31 cellular contexts compared by ENCODE assay signal in genomic region chr9:135512904-135513303, GRCh38. TPM values are rescaled to one million over a fixed set of nuclear protein-coding genes. Genes with fewer than 3 reads are reported as not detected.
DNase-seq lines count a peak whose midpoint lies in the region; ATAC-seq and TF ChIP-seq lines count a peak whose summit lies in the region.
"Had no signal": no experiment of that assay in that cellular context is flagged by ENCODE, and none has a peak within 500 bp of the region (broad histone marks: within the 10 kb centered on the region; RNA-seq: fewer than 3 reads in every experiment).

No MANE protein-coding gene starts in this region.

- no peaks in the 10 kb centered on the region for H3K36me3 ChIP-seq in upper lobe of right lung
- H3K36me3 ChIP-seq: brain microvascular endothelial cell, heart left ventricle, thoracic aorta, WERI-Rb-1 had no signal

- no peaks in the 10 kb centered on the region for H3K9me3 ChIP-seq in upper lobe of right lung
- H3K9me3 ChIP-seq: thoracic aorta had no signal

- no peak overlapping the region for H3K4me3 ChIP-seq in astrocyte of the spinal cord (ENCODE audit: low read depth, low read length)
- H3K4me3 ChIP-seq in upper lobe of right lung, result no peak overlapping the region
- H3K4me3 ChIP-seq: heart left ventricle, psoas muscle, SK-N-MC, thoracic aorta had no signal

- in situ Hi-C loops in astrocyte of the spinal cord (cut with HindIII; ENCODE audit: low sequenced_read_pairs), result no loop called here

- H3K27me3 ChIP-seq in upper lobe of right lung, result no peaks in the 10 kb centered on the region
- H3K27me3 ChIP-seq: brain microvascular endothelial cell, heart left ventricle had no signal

- intact Hi-C loops in upper lobe of right lung (cut with DNase I), result no loop called here

- H3K4me1 ChIP-seq in upper lobe of right lung, result no peaks in the 10 kb centered on the region
- H3K4me1 ChIP-seq: heart left ventricle, psoas muscle had no signal

- ATAC-seq in upper lobe of right lung (no peak), GM19351 (IDR thresholded peaks at IDR 0.05; ENCODE audit: unreplicated experiment) (no peak)
- ATAC-seq: activated naive CD8-positive, alpha-beta T cell treated with anti-CD3 and anti-CD28 coated beads, Interleukin-2, amount 50 U/mL, for 24 hours; HCT116; psoas muscle; stimulated activated naive CD8-positive, alpha-beta T cell treated with anti-CD3 and anti-CD28 coated beads, Interleukin-15, Interleukin-2, amounts not matched to agents 100 U/mL and 50 U/mL, for 24 hours had no signal

- DNase-seq in activated effector memory CD4-positive, alpha-beta T cell treated with anti-CD3 and anti-CD28 coated beads, Interleukin-2, amount 50 U/mL, for 16 hours, result peak; percentile 41
- DNase-seq in activated effector memory CD4-positive, alpha-beta T cell treated with Interleukin-2 at 50 U/mL for 16 hours, result no peak
- DNase-seq in astrocyte of the spinal cord (ENCODE audit: low read depth, low spot score), result peak; percentile 38
- DNase-seq in mesenteric fat pad (ENCODE audit: low spot score), result peak; percentile 69
- peak; percentile 51 for DNase-seq in upper lobe of right lung
- no peak for DNase-seq in dermis blood vessel endothelial cell
- no peak for DNase-seq in SW 1271 (lab: John Stamatoyannopoulos, UW)
- DNase-seq: activated CD4-positive, alpha-beta T cell treated with anti-CD3 and anti-CD28 coated beads, Interleukin-2, amount 50 U/mL, for 4 hours; activated gamma-delta T cell; activated naive CD8-positive, alpha-beta T cell treated with anti-CD3 and anti-CD28 coated beads, Interleukin-2, amount 50 U/mL, for 24 hours; brain microvascular endothelial cell; CD4-positive, CD25-positive, alpha-beta regulatory T cell; effector memory CD4-positive, alpha-beta T cell; erythroblast; kidney glomerular epithelial cell; NCI-H1436; psoas muscle; stimulated activated naive CD8-positive, alpha-beta T cell treated with anti-CD3 and anti-CD28 coated beads, Interleukin-15, Interleukin-2, amounts not matched to agents 100 U/mL and 50 U/mL, for 24 hours; WERI-Rb-1 had no signal

- no peak for TF ChIP-seq CTCF in astrocyte of the spinal cord (IDR thresholded peaks at IDR 0.05; ENCODE audit: low read depth, low read length)
- no peak for TF ChIP-seq CTCF in upper lobe of right lung (IDR thresholded peaks at IDR 0.05)

- no peak overlapping the region for H3K27ac ChIP-seq in upper lobe of right lung
- H3K27ac ChIP-seq: brain microvascular endothelial cell, heart left ventricle, psoas muscle, RWPE1, SK-N-MC, thoracic aorta, WERI-Rb-1 had no signal

RNA-seq across cellular contexts. Expression of gene LCN1, which starts 8.3 kb away (rescaled TPM):
- total RNA-seq in mesenteric fat pad (2.3 TPM), upper lobe of right lung (not detected), dermis blood vessel endothelial cell (not detected in 2 replicates)
- total RNA-seq: CD4-positive, CD25-positive, alpha-beta regulatory T cell; Daoy; fibroblast of villous mesenchyme; lung microvascular endothelial cell; M059J; T-helper 2 cell treated with Interferon-gamma antibody and Interleukin-4, amounts not matched to agents 100 ng/mL and 5 ng/mL, for 36 hours; thoracic aorta had no signal

RNA-seq across cellular contexts. Expression of gene MRPS2, which starts 12.4 kb away (rescaled TPM):
- 25.9 TPM for total RNA-seq in mesenteric fat pad
- total RNA-seq in upper lobe of right lung, result 23.0 TPM
- 13.4 and 19.5 TPM in 2 replicates for total RNA-seq in dermis blood vessel endothelial cell

RNA-seq across cellular contexts. Expression of gene OBP2A, which starts 33.0 kb away (rescaled TPM):
- total RNA-seq in mesenteric fat pad (not detected), upper lobe of right lung (not detected), dermis blood vessel endothelial cell (not detected in 2 replicates)
- total RNA-seq: CD4-positive, CD25-positive, alpha-beta regulatory T cell; Daoy; fibroblast of villous mesenchyme; heart left ventricle; lung microvascular endothelial cell; M059J; NCI-H460; psoas muscle; T-helper 2 cell treated with Interferon-gamma antibody and Interleukin-4, amounts not matched to agents 100 ng/mL and 5 ng/mL, for 36 hours; thoracic aorta had no signal

RNA-seq across cellular contexts. Expression of gene PPP1R26, which starts 33.3 kb away (rescaled TPM):
- total RNA-seq in mesenteric fat pad, result 10.6 TPM
- total RNA-seq in upper lobe of right lung, result 27.5 TPM
- total RNA-seq in dermis blood vessel endothelial cell, result 17.0 and 20.8 TPM in 2 replicates

RNA-seq across cellular contexts. Expression of gene PAEP, which starts 48.7 kb away (rescaled TPM):
- total RNA-seq in mesenteric fat pad (not detected), upper lobe of right lung (not detected), dermis blood vessel endothelial cell (not detected in 2 replicates)
- total RNA-seq: CD4-positive, CD25-positive, alpha-beta regulatory T cell; Daoy; fibroblast of villous mesenchyme; heart left ventricle; lung microvascular endothelial cell; M059J; psoas muscle; T-helper 2 cell treated with Interferon-gamma antibody and Interleukin-4, amounts not matched to agents 100 ng/mL and 5 ng/mL, for 36 hours; thoracic aorta had no signal

Comparison
In these comparisons a context has a peak if more than half of its experiments do, and no peak if none do; other contexts are left out.
1. DNase-seq: peak in activated effector memory CD4-positive, alpha-beta T cell treated with anti-CD3 and anti-CD28 coated beads, Interleukin-2, amount 50 U/mL, for 16 hours (single experiment), astrocyte of the spinal cord (single experiment), mesenteric fat pad (single experiment) and upper lobe of right lung (single experiment); none in activated effector memory CD4-positive, alpha-beta T cell treated with Interleukin-2 at 50 U/mL for 16 hours (single experiment), dermis blood vessel endothelial cell (single experiment) and SW 1271 (0 of 2).